11 cellular contexts compared by ENCODE assay signal in the genomic region with DNA sequence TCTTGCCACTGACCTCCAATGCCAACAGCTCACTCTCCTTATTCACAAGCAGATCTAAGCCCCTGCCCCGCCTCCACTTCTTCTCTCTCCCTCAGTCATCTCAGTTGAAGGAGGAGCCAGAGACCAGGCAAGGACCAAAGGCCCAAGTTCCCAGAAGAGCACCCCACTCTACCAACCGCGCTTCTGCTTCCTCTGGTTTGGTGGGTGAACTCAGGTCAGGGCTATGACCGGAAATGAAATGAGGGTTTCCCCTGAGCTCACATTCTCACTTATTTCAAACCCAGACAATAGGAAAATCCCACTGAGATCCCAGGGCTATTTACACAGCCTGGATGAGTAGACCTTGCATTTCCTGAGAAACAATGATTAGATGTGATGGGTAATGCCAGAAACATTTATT. TPM values are rescaled to one million over a fixed set of nuclear protein-coding genes. Genes with fewer than 3 reads are reported as not detected.
DNase-seq lines count a peak whose midpoint lies in the region; ATAC-seq and TF ChIP-seq lines count a peak whose summit lies in the region.
"Had no signal": no experiment of that assay in that cellular context is flagged by ENCODE, and none has a peak within 500 bp of the region (broad histone marks: within the 10 kb centered on the region; RNA-seq: fewer than 3 reads in every experiment).

No MANE protein-coding gene starts in this region.

- peak; percentile 75 for DNase-seq in GM12865 (ENCODE audit: low read depth)
- DNase-seq in activated T-helper 1 cell treated with anti-CD3 and anti-CD28 coated beads, Interleukin-12 subunit alpha, Interleukin-12 subunit beta, Interleukin-2, Interleukin-4 antibody, amounts not matched to agents 30 ng/mL and 10 ng/mL and 1 ng/mL, durations not matched to agents 14 hours and 24 hours and 36 hours (ENCODE audit: low spot score), result no peak
- peak; percentile 57 for DNase-seq in iris pigment epithelial cell (ENCODE audit: low read depth)
- no peak for DNase-seq in dorsolateral prefrontal cortex
- no peak for DNase-seq in activated CD4-positive, alpha-beta T cell treated with anti-CD3 and anti-CD28 coated beads for 48 hours
- DNase-seq: NCI-H1105 treated with DMSO at 0.1 percent for 48 hours had no signal

- TF ChIP-seq CTCF in GM12865 (IDR thresholded peaks at IDR 0.05; ENCODE audit: insufficient read depth, low read depth, low read length, missing control alignments), result no peak
- TF ChIP-seq CTCF in dorsolateral prefrontal cortex (IDR thresholded peaks at IDR 0.05 in 54 of 56, conservative IDR thresholded peaks at IDR 0.05 in 2 of 56; ENCODE audit: low read depth in 1 of 56, partially characterized antibody in 56 of 56), result no peak

- peaks cover 4% of the 10 kb centered on the region for H3K9me3 Mint-ChIP-seq in activated T-helper 1 cell treated with anti-CD3 and anti-CD28 coated beads, Interleukin-12 subunit alpha, Interleukin-12 subunit beta, Interleukin-2, Interleukin-4 antibody, amounts not matched to agents 30 ng/mL and 10 ng/mL and 1 ng/mL, durations not matched to agents 14 hours and 24 hours and 36 hours
- H3K9me3 Mint-ChIP-seq: type B pancreatic cell had no signal

- H3K27ac Mint-ChIP-seq in activated T-helper 1 cell treated with anti-CD3 and anti-CD28 coated beads, Interleukin-12 subunit alpha, Interleukin-12 subunit beta, Interleukin-2, Interleukin-4 antibody, amounts not matched to agents 30 ng/mL and 10 ng/mL and 1 ng/mL, durations not matched to agents 14 hours and 24 hours and 36 hours, result peak overlapping the region; percentile 61
- H3K27ac Mint-ChIP-seq: type B pancreatic cell had no signal

- no peak overlapping the region for H3K27ac ChIP-seq in dorsolateral prefrontal cortex

- peaks cover 21% of the 10 kb centered on the region for H3K36me3 Mint-ChIP-seq in activated T-helper 1 cell treated with anti-CD3 and anti-CD28 coated beads, Interleukin-12 subunit alpha, Interleukin-12 subunit beta, Interleukin-2, Interleukin-4 antibody, amounts not matched to agents 30 ng/mL and 10 ng/mL and 1 ng/mL, durations not matched to agents 14 hours and 24 hours and 36 hours (ENCODE audit: low read depth)
- H3K36me3 Mint-ChIP-seq: type B pancreatic cell had no signal

- no peak overlapping the region for H3K4me3 ChIP-seq in GM12865 (ENCODE audit: low read depth, low read length)
- no peak overlapping the region for H3K4me3 ChIP-seq in dorsolateral prefrontal cortex

- ATAC-seq in HG02973 (IDR thresholded peaks at IDR 0.05; ENCODE audit: unreplicated experiment) (peak; percentile 60), GM18909 (IDR thresholded peaks at IDR 0.05; ENCODE audit: poor library complexity, unreplicated experiment) (no peak), HG02840 (IDR thresholded peaks at IDR 0.05; ENCODE audit: low FRiP score, unreplicated experiment) (no peak)
- ATAC-seq: sciatic nerve had no signal

- H3K27me3 ChIP-seq in dorsolateral prefrontal cortex, result no peaks in the 10 kb centered on the region

- peaks cover 5% of the 10 kb centered on the region for H3K27me3 Mint-ChIP-seq in activated T-helper 1 cell treated with anti-CD3 and anti-CD28 coated beads, Interleukin-12 subunit alpha, Interleukin-12 subunit beta, Interleukin-2, Interleukin-4 antibody, amounts not matched to agents 30 ng/mL and 10 ng/mL and 1 ng/mL, durations not matched to agents 14 hours and 24 hours and 36 hours (ENCODE audit: insufficient read depth)

- H3K4me3 Mint-ChIP-seq in activated T-helper 1 cell treated with anti-CD3 and anti-CD28 coated beads, Interleukin-12 subunit alpha, Interleukin-12 subunit beta, Interleukin-2, Interleukin-4 antibody, amounts not matched to agents 30 ng/mL and 10 ng/mL and 1 ng/mL, durations not matched to agents 14 hours and 24 hours and 36 hours, result no peak overlapping the region
- H3K4me3 Mint-ChIP-seq: type B pancreatic cell had no signal

- intact Hi-C loops in activated T-helper 1 cell treated with anti-CD3 and anti-CD28 coated beads, Interleukin-12 subunit alpha, Interleukin-12 subunit beta, Interleukin-2, Interleukin-4 antibody, amounts not matched to agents 30 ng/mL and 10 ng/mL and 1 ng/mL, durations not matched to agents 14 hours and 24 hours and 36 hours (cut with micrococcal nuclease), result loop anchor here (1.0 kb wide), 1 partner anchor 10 kb away; a partner anchor contains a TSS
- intact Hi-C loops in dorsolateral prefrontal cortex (cut with DNase I), result no loop called here

- H3K4me1 Mint-ChIP-seq in activated T-helper 1 cell treated with anti-CD3 and anti-CD28 coated beads, Interleukin-12 subunit alpha, Interleukin-12 subunit beta, Interleukin-2, Interleukin-4 antibody, amounts not matched to agents 30 ng/mL and 10 ng/mL and 1 ng/mL, durations not matched to agents 14 hours and 24 hours and 36 hours (ENCODE audit: low read depth), result peaks cover 52% of the 10 kb centered on the region

RNA-seq across cellular contexts. Expression of a gene that starts 9.9 kb away (rescaled TPM):
- total RNA-seq in activated T-helper 1 cell treated with anti-CD3 and anti-CD28 coated beads, Interleukin-12 subunit alpha, Interleukin-12 subunit beta, Interleukin-2, Interleukin-4 antibody, amounts not matched to agents 30 ng/mL and 10 ng/mL and 1 ng/mL, durations not matched to agents 14 hours and 24 hours and 36 hours, result 2.8 and 4.3 TPM in 2 replicates
- 10 to 100 TPM; 11.7 to 36.8 (median 19.0) TPM for total RNA-seq in dorsolateral prefrontal cortex

RNA-seq across cellular contexts. Expression of a gene that starts 42.3 kb away (rescaled TPM):
- 17.1 and 20.4 TPM in 2 replicates for total RNA-seq in activated T-helper 1 cell treated with anti-CD3 and anti-CD28 coated beads, Interleukin-12 subunit alpha, Interleukin-12 subunit beta, Interleukin-2, Interleukin-4 antibody, amounts not matched to agents 30 ng/mL and 10 ng/mL and 1 ng/mL, durations not matched to agents 14 hours and 24 hours and 36 hours
- total RNA-seq in dorsolateral prefrontal cortex, result 10 to 100 TPM in 119 of 120 experiments, 1 to 10 TPM in 1; 7.9 to 32.3 (median 20.1) TPM

Comparison
In these comparisons a context has a peak if more than half of its experiments do, and no peak if none do; other contexts are left out.
1. DNase-seq: peak in GM12865 (single experiment) and iris pigment epithelial cell (single experiment); none in activated T-helper 1 cell treated with anti-CD3 and anti-CD28 coated beads, Interleukin-12 subunit alpha, Interleukin-12 subunit beta, Interleukin-2, Interleukin-4 antibody, amounts not matched to agents 30 ng/mL and 10 ng/mL and 1 ng/mL, durations not matched to agents 14 hours and 24 hours and 36 hours (single experiment), dorsolateral prefrontal cortex (0 of 10) and activated CD4-positive, alpha-beta T cell treated with anti-CD3 and anti-CD28 coated beads for 48 hours (single experiment).